ENCODE assay signal across 8 cellular contexts in genomic region chr15:32870240-32871033, GRCh38.
DNase-seq lines count a peak whose midpoint lies in the region; ATAC-seq, FAIRE-seq and TF ChIP-seq lines count a peak whose summit lies in the region.

No MANE protein-coding gene starts in this region.

- H3K27ac ChIP-seq in effector memory CD4-positive, alpha-beta T cell (ENCODE audit: insufficient read depth, low read length, poor library complexity, severe bottlenecking), result no peak overlapping the region

- H3K27me3 ChIP-seq in effector memory CD4-positive, alpha-beta T cell (replicated peaks; ENCODE audit: control insufficient read depth, insufficient read depth, low read length, poor library complexity, severe bottlenecking), result no peaks in the 10 kb centered on the region

- no peaks in the 10 kb centered on the region for H3K4me1 ChIP-seq in effector memory CD4-positive, alpha-beta T cell (ENCODE audit: control insufficient read depth, insufficient read depth, low read length, poor library complexity, severe bottlenecking)

- no peak overlapping the region for H3K4me3 ChIP-seq in effector memory CD4-positive, alpha-beta T cell (ENCODE audit: insufficient read depth, low read depth, low read length, poor library complexity, severe bottlenecking)

- peak; percentile 73 for FAIRE-seq in GM12892 (lab: Jason Lieb, UNC)

- intact Hi-C loops in sciatic nerve (cut with DNase I), result no loop called here

- ATAC-seq in HG02798 (IDR thresholded peaks at IDR 0.05; ENCODE audit: poor library complexity, unreplicated experiment) (peak; percentile 83), GM19455 (IDR thresholded peaks at IDR 0.05; ENCODE audit: unreplicated experiment) (no peak), sciatic nerve (no peak)

- no peaks in the 10 kb centered on the region for H3K9me3 ChIP-seq in effector memory CD4-positive, alpha-beta T cell (ENCODE audit: control insufficient read depth, low read length)

- TF ChIP-seq POLR2A in GM12892 (IDR thresholded peaks at IDR 0.05; ENCODE audit: low read depth, low read length), result no peak

- no peak for DNase-seq in GM12892 (ENCODE audit: insufficient read length)
- peak; percentile 47 for DNase-seq in SW480 (ENCODE audit: low spot score)
- peak; percentile 57 to 98 for DNase-seq in lung microvascular endothelial cell (ENCODE audit: low read depth in 2 of 2)
- DNase-seq in sciatic nerve (ENCODE audit: low spot score), result no peak
- no peak for DNase-seq in effector memory CD4-positive, alpha-beta T cell
- no peak for DNase-seq in KG1 (lab: John Stamatoyannopoulos, UW)

- H3K36me3 ChIP-seq in effector memory CD4-positive, alpha-beta T cell (ENCODE audit: control insufficient read depth, insufficient read depth, low read length), result no peaks in the 10 kb centered on the region

Comparison
In these comparisons a context has a peak if more than half of its experiments do, and no peak if none do; other contexts are left out.
1. DNase-seq: peak in SW480 (single experiment) and lung microvascular endothelial cell (2 of 2); none in GM12892 (single experiment), sciatic nerve (single experiment), effector memory CD4-positive, alpha-beta T cell (0 of 3) and KG1 (single experiment).